Comparison of ENCODE assay signal across 12 cellular contexts in genomic region chr18:77711096-77711495, GRCh38.
DNase-seq lines count a peak whose midpoint lies in the region; ATAC-seq and TF ChIP-seq lines count a peak whose summit lies in the region.
"Had no signal": no experiment of that assay in that cellular context is flagged by ENCODE, and none has a peak within 500 bp of the region (broad histone marks: within the 10 kb centered on the region; RNA-seq: fewer than 3 reads in every experiment).

No MANE protein-coding gene starts in this region.

- H3K36me3 ChIP-seq in DND-41 (ENCODE audit: insufficient read depth, low read length) (no peaks in the 10 kb centered on the region), HCT116 (ENCODE audit: control insufficient read depth in 1 of 2, insufficient read depth in 2 of 2, low read length in 2 of 2) (no peaks in the 10 kb centered on the region), OCI-LY7 (ENCODE audit: insufficient read depth, low read length) (no peaks in the 10 kb centered on the region), MG63 (no peaks in the 10 kb centered on the region)
- H3K36me3 ChIP-seq: tibial artery had no signal

- no peaks in the 10 kb centered on the region for H3K9me3 Mint-ChIP-seq in glutamatergic neuron (ENCODE audit: unreplicated experiment)
- H3K9me3 Mint-ChIP-seq in activated T-cell treated with anti-CD3 and anti-CD28 coated beads, Interleukin-2, amount 50 U/mL, for 72 hours: no peaks in the 10 kb centered on the region

- no peak overlapping the region for H3K27ac ChIP-seq in DND-41 (ENCODE audit: low read length)
- H3K27ac ChIP-seq in HCT116 (ENCODE audit: low read depth, low read length): no peak overlapping the region
- no peak overlapping the region for H3K27ac ChIP-seq in OCI-LY7 (ENCODE audit: low read depth, low read length, poor library complexity, severe bottlenecking)
- H3K27ac ChIP-seq: tibial artery had no signal

- H3K27me3 ChIP-seq in DND-41 (ENCODE audit: insufficient read depth, low read length, poor library complexity) (peaks cover 13% of the 10 kb centered on the region), HCT116 (ENCODE audit: insufficient read depth, low read length) (no peaks in the 10 kb centered on the region), MG63 (no peaks in the 10 kb centered on the region)
- H3K27me3 ChIP-seq: tibial artery had no signal

- intact Hi-C loops in HCT116 (cut with micrococcal nuclease) (no loop called here), OCI-LY7 (cut with micrococcal nuclease; ENCODE audit: unreplicated experiment) (no loop called here)

- peaks cover 2% of the 10 kb centered on the region for H3K27me3 Mint-ChIP-seq in glutamatergic neuron (ENCODE audit: unreplicated experiment)
- H3K27me3 Mint-ChIP-seq in activated T-cell treated with anti-CD3 and anti-CD28 coated beads, Interleukin-2, amount 50 U/mL, for 72 hours (ENCODE audit: low read depth): peaks cover 11% of the 10 kb centered on the region

- H3K4me1 ChIP-seq in DND-41 (ENCODE audit: insufficient read depth, low read length) (no peaks in the 10 kb centered on the region), HCT116 (ENCODE audit: control insufficient read depth in 1 of 2, insufficient read depth in 2 of 2, low read length in 2 of 2) (no peaks in the 10 kb centered on the region), OCI-LY7 (ENCODE audit: insufficient read depth, low read length, poor library complexity, severe bottlenecking) (no peaks in the 10 kb centered on the region)
- H3K4me1 ChIP-seq: tibial artery had no signal

- H3K4me3 ChIP-seq in DND-41 (ENCODE audit: low read depth in 1 of 2, low read length in 2 of 2) (no peak overlapping the region), HCT116 (replicated peaks in 1 of 2; ENCODE audit: low read depth in 1 of 2, low read length in 2 of 2) (no peak overlapping the region), OCI-LY7 (ENCODE audit: low read depth, low read length, poor library complexity, severe bottlenecking) (no peak overlapping the region), foreskin fibroblast (ENCODE audit: low read depth in 1 of 2, low read length in 2 of 2) (no peak overlapping the region), MG63 (no peak overlapping the region)
- H3K4me3 ChIP-seq: K562, tibial artery had no signal

- no peaks in the 10 kb centered on the region for H3K9me3 ChIP-seq in DND-41 (ENCODE audit: insufficient read depth, low read length, severe bottlenecking)
- peaks cover 0 to 10% of the 10 kb centered on the region in 2 experiments; a peak in 2 of 4 replicates for H3K9me3 ChIP-seq in HCT116 (ENCODE audit: control insufficient read depth in 1 of 2, insufficient read depth in 1 of 2, low read depth in 1 of 2, low read length in 2 of 2)
- no peaks in the 10 kb centered on the region for H3K9me3 ChIP-seq in OCI-LY7 (ENCODE audit: low read length)
- H3K9me3 ChIP-seq in MG63: no peaks in the 10 kb centered on the region
- H3K9me3 ChIP-seq: tibial artery had no signal

- ATAC-seq in DND-41 (ENCODE audit: insufficient read depth, low read depth): no peak
- no peak for ATAC-seq in HCT116
- no peak for ATAC-seq in GM19467 (IDR thresholded peaks at IDR 0.05; ENCODE audit: unreplicated experiment)
- ATAC-seq in activated T-cell treated with anti-CD3 and anti-CD28 coated beads, Interleukin-2, amount 50 U/mL, for 72 hours (replicated peaks in 1 of 2): no peak
- ATAC-seq: K562 had no signal

- H3K27ac Mint-ChIP-seq in glutamatergic neuron (ENCODE audit: unreplicated experiment): no peak overlapping the region
- no peak overlapping the region for H3K27ac Mint-ChIP-seq in activated T-cell treated with anti-CD3 and anti-CD28 coated beads, Interleukin-2, amount 50 U/mL, for 72 hours

- BruUV-seq in HCT116 (replicated peaks; lab: Mats Ljungman, UMichigan) (no TSS peak), OCI-LY7 (replicated peaks; lab: Mats Ljungman, UMichigan) (no TSS peak)

- TF ChIP-seq CTCF in DND-41 (IDR thresholded peaks at IDR 0.05; ENCODE audit: borderline replicate concordance, extremely low read depth, low read length, poor library complexity, severe bottlenecking) (peak; percentile 50), HCT116 (IDR thresholded peaks at IDR 0.05 in 2 of 3, conservative IDR thresholded peaks at IDR 0.05 in 1 of 3; ENCODE audit: borderline replicate concordance in 1 of 3, insufficient read depth in 1 of 3, low read depth in 2 of 3, low read length in 2 of 3) (peak in 2 of 3 experiments; percentile 3 to 23; a peak in 1 of 6 replicates), OCI-LY7 (conservative IDR thresholded peaks at IDR 0.05; ENCODE audit: low read length) (peak; percentile 66), glutamatergic neuron (IDR thresholded peaks at IDR 0.05; ENCODE audit: partially characterized antibody, unreplicated experiment) (peak; percentile 61), foreskin fibroblast (IDR thresholded peaks at IDR 0.05; ENCODE audit: low read depth, low read length) (no peak)

- RAD21 ChIA-PET in HCT116 (lab: Charles Lee; ENCODE audit: low non-redundant PET in 1 of 2, low total read pairs in 2 of 2, uncharacterized antibody in 2 of 2, unreplicated experiment in 2 of 2): no interaction called here

- H3K4me2 ChIP-seq in DND-41 (ENCODE audit: insufficient read depth, low read length) (no peak overlapping the region), HCT116 (ENCODE audit: low read length) (no peak overlapping the region), OCI-LY7 (ENCODE audit: low read length) (no peak overlapping the region)

- H3K9me2 ChIP-seq in HCT116 (ENCODE audit: insufficient read depth) (no peaks in the 10 kb centered on the region), OCI-LY7 (ENCODE audit: insufficient read depth, low read length) (no peaks in the 10 kb centered on the region)

- POLR2A ChIA-PET in HCT116 (lab: Charles Lee): no interaction called here
- POLR2A ChIA-PET in OCI-LY7 (lab: Charles Lee): no interaction called here

- H3K36me3 Mint-ChIP-seq in glutamatergic neuron (ENCODE audit: unreplicated experiment): peaks cover under 1% of the 10 kb centered on the region
- no peaks in the 10 kb centered on the region for H3K36me3 Mint-ChIP-seq in activated T-cell treated with anti-CD3 and anti-CD28 coated beads, Interleukin-2, amount 50 U/mL, for 72 hours (ENCODE audit: insufficient read depth in 2 of 2)

- no peak overlapping the region for H2AFZ ChIP-seq in DND-41 (ENCODE audit: low read depth, low read length)
- H2AFZ ChIP-seq in HCT116 (ENCODE audit: low read depth, low read length, poor library complexity, severe bottlenecking): no peak overlapping the region
- H2AFZ ChIP-seq in OCI-LY7 (ENCODE audit: low read length): no peak overlapping the region

- H3K79me2 ChIP-seq in DND-41 (ENCODE audit: insufficient read depth, low read length) (no peaks in the 10 kb centered on the region), HCT116 (ENCODE audit: insufficient read depth, low read length) (no peaks in the 10 kb centered on the region), OCI-LY7 (ENCODE audit: insufficient read depth, low read depth, low read length) (no peaks in the 10 kb centered on the region)

- H3K9ac ChIP-seq in DND-41 (ENCODE audit: low read depth, low read length) (no peak overlapping the region), HCT116 (ENCODE audit: low read length) (no peak overlapping the region)

- no peak for TF ChIP-seq POLR2A in HCT116 (IDR thresholded peaks at IDR 0.05; ENCODE audit: borderline replicate concordance, extremely low read depth, insufficient read depth, insufficient read length)

- no peak for TF ChIP-seq RAD21 in HCT116 (IDR thresholded peaks at IDR 0.05; ENCODE audit: low read depth)

- H3K4me3 Mint-ChIP-seq in glutamatergic neuron (ENCODE audit: unreplicated experiment): no peak overlapping the region
- H3K4me3 Mint-ChIP-seq in activated T-cell treated with anti-CD3 and anti-CD28 coated beads, Interleukin-2, amount 50 U/mL, for 72 hours: no peak overlapping the region

- DNase-seq in DND-41 (no peak), HCT116 (ENCODE audit: low read depth, low spot score) (no peak), OCI-LY7 (ENCODE audit: low spot score) (peak; percentile 8), glutamatergic neuron (no peak), foreskin fibroblast (no peak), MG63 (no peak)
- DNase-seq in activated T-cell treated with anti-CD3 and anti-CD28 coated beads, Interleukin-2, amount 50 U/mL, for 72 hours: no peak
- DNase-seq: activated naive CD4-positive, alpha-beta T cell; mammary epithelial cell; tibial artery had no signal

- CTCF ChIA-PET in HCT116 (lab: Charles Lee): no interaction called here
- CTCF ChIA-PET in OCI-LY7 (lab: Charles Lee; ENCODE audit: unreplicated experiment): no interaction called here

- H4K20me1 ChIP-seq in DND-41 (ENCODE audit: insufficient read depth, low read length) (no peaks in the 10 kb centered on the region), HCT116 (ENCODE audit: insufficient read depth) (no peaks in the 10 kb centered on the region), OCI-LY7 (ENCODE audit: insufficient read depth, low read length) (no peaks in the 10 kb centered on the region)

- H3K4me1 Mint-ChIP-seq in glutamatergic neuron (ENCODE audit: low read depth, unreplicated experiment): no peaks in the 10 kb centered on the region
- no peaks in the 10 kb centered on the region for H3K4me1 Mint-ChIP-seq in activated T-cell treated with anti-CD3 and anti-CD28 coated beads, Interleukin-2, amount 50 U/mL, for 72 hours (ENCODE audit: low read depth)

TF ChIP-seq in HCT116, 20 proteins besides CTCF, POLR2A, EP300 and RAD21 (continues in another document):
- TF ChIP-seq FOSL1 (IDR thresholded peaks at IDR 0.05; ENCODE audit: low read depth) (no peak), ATF3 (IDR thresholded peaks at IDR 0.05) (no peak), EGR1 (IDR thresholded peaks at IDR 0.05; ENCODE audit: low read depth) (no peak), EZH2phosphoT487 (IDR thresholded peaks at IDR 0.05; ENCODE audit: borderline replicate concordance) (no peak), TCF7L2 (IDR thresholded peaks at IDR 0.05; ENCODE audit: borderline replicate concordance, extremely low read depth, insufficient read depth, insufficient read length) (no peak), CBX3 (IDR thresholded peaks at IDR 0.05; ENCODE audit: low read depth) (no peak), SRF (IDR thresholded peaks at IDR 0.05; ENCODE audit: low read depth) (no peak)
